ENCODE assay signal across 1 cellular context in the genomic region with DNA sequence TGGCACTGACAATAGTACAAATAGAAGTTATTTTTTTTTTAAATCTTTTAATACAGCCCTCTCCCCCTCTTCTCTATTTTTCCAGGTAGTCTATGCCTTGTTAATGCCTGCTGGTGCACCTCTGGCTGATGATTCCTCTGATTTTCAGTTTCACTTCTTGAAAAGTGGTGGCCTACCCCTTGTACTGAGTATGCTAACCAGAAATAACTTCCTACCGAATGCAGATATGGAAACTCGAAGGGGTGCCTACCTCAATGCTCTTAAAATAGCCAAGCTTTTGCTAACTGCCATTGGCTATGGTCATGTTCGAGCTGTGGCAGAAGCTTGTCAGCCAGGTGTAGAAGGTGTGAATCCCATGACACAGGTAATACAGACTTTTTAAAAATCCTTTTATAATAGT.
A peak's percentile ranks its signal among the peaks of the same experiment; 100 is the strongest.
TF ChIP-seq lines count a peak whose summit lies in the region.

No MANE protein-coding gene starts in this region.

TF ChIP-seq in GM12878, 131 proteins besides CTCF, POLR2A, EP300 and RAD21 (continued from another document):
- TF ChIP-seq ZBTB40 (IDR thresholded peaks at IDR 0.05; ENCODE audit: borderline replicate concordance) (no peak), RBBP5 (conservative IDR thresholded peaks at IDR 0.05) (no peak), SUZ12 (IDR thresholded peaks at IDR 0.05; ENCODE audit: unreplicated experiment) (no peak), MEF2A (IDR thresholded peaks at IDR 0.05; ENCODE audit: insufficient read depth, low read depth, low read length) (peak; percentile 74), NRF1 (conservative IDR thresholded peaks at IDR 0.05; ENCODE audit: low read depth, low read length) (no peak), BRCA1 (IDR thresholded peaks at IDR 0.05; ENCODE audit: low read depth, low read length) (no peak), SKIL (IDR thresholded peaks at IDR 0.05; ENCODE audit: low read depth, poor library complexity, severe bottlenecking) (no peak), SPI1 (IDR thresholded peaks at IDR 0.05; ENCODE audit: borderline replicate concordance, insufficient read depth, low read depth, low read length) (peak; percentile 85), CEBPB (IDR thresholded peaks at IDR 0.05; ENCODE audit: borderline replicate concordance in 1 of 2, low read depth in 2 of 2, low read length in 2 of 2) (no peak), EED (IDR thresholded peaks at IDR 0.05; ENCODE audit: low read depth) (peak; percentile 57), YBX1 (IDR thresholded peaks at IDR 0.05) (no peak), HDAC6 (IDR thresholded peaks at IDR 0.05; ENCODE audit: unreplicated experiment) (no peak), SP1 (IDR thresholded peaks at IDR 0.05; ENCODE audit: low read depth, low read length) (no peak), MTA2 (IDR thresholded peaks at IDR 0.05; ENCODE audit: low read depth) (peak; percentile 53; the same call in 1 of the 2 replicates), RUNX3 (IDR thresholded peaks at IDR 0.05; ENCODE audit: low read length) (peak; percentile 62; the same call in 1 of the 2 replicates)
- TF ChIP-seq, protein P1, sequence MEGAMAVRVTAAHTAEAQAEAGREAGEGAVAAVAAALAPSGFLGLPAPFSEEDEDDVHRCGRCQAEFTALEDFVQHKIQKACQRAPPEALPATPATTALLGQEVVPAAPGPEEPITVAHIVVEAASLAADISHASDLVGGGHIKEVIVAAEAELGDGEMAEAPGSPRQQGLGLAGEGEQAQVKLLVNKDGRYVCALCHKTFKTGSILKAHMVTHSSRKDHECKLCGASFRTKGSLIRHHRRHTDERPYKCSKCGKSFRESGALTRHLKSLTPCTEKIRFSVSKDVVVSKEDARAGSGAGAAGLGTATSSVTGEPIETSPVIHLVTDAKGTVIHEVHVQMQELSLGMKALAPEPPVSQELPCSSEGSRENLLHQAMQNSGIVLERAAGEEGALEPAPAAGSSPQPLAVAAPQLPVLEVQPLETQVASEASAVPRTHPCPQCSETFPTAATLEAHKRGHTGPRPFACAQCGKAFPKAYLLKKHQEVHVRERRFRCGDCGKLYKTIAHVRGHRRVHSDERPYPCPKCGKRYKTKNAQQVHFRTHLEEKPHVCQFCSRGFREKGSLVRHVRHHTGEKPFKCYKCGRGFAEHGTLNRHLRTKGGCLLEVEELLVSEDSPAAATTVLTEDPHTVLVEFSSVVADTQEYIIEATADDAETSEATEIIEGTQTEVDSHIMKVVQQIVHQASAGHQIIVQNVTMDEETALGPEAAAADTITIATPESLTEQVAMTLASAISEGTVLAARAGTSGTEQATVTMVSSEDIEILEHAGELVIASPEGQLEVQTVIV (IDR thresholded peaks at IDR 0.05; ENCODE audit: borderline replicate concordance, partially characterized antibody): no peak
- TF ChIP-seq, protein P2, sequence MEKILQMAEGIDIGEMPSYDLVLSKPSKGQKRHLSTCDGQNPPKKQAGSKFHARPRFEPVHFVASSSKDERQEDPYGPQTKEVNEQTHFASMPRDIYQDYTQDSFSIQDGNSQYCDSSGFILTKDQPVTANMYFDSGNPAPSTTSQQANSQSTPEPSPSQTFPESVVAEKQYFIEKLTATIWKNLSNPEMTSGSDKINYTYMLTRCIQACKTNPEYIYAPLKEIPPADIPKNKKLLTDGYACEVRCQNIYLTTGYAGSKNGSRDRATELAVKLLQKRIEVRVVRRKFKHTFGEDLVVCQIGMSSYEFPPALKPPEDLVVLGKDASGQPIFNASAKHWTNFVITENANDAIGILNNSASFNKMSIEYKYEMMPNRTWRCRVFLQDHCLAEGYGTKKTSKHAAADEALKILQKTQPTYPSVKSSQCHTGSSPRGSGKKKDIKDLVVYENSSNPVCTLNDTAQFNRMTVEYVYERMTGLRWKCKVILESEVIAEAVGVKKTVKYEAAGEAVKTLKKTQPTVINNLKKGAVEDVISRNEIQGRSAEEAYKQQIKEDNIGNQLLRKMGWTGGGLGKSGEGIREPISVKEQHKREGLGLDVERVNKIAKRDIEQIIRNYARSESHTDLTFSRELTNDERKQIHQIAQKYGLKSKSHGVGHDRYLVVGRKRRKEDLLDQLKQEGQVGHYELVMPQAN (conservative IDR thresholded peaks at IDR 0.05): no peak
